10 cellular contexts compared by ENCODE assay signal in the genomic region with DNA sequence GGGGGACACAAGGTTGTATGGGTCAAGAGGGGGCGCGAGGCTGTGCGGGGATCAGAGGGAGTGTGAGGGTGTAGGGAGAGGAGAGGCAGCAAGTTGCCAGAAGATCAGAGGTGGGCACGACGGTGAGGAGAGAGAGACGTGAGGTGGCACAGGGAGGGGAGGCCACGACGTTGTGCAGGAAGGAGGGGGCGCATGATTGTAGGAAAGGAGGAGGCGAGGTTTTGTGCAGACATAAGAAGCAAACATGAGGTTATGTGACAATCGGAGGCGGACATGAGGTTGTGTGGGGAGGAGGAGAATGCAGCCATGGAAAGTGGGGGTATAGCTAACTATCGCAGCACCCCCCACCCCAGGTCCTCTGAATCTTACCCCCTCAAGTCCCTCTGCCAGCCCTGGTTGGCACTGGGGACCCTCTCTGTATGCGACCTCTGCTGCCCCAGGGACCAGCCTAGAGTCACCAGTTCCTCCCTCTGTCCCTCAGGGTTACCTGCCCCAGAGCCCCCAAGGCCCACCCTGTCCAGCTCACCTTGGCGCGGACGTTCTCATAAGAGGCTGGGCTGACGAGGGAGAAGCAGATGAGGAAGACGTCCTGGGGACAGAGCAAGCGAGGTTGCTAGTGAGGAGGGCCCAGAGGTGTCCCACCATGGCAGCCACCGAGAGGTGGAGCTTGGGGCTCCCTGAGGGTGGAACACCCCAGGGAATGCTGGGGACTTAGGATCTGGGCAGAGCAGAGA. TPM values are rescaled to one million over a fixed set of nuclear protein-coding genes. Genes with fewer than 3 reads are reported as not detected.
DNase-seq lines count a peak whose midpoint lies in the region; ATAC-seq and TF ChIP-seq lines count a peak whose summit lies in the region.
"Had no signal": no experiment of that assay in that cellular context is flagged by ENCODE, and none has a peak within 500 bp of the region (broad histone marks: within the 10 kb centered on the region; RNA-seq: fewer than 3 reads in every experiment).

No MANE protein-coding gene starts in this region.

- TF ChIP-seq CTCF in chondrocyte (IDR thresholded peaks at IDR 0.05) (no peak), WERI-Rb-1 (IDR thresholded peaks at IDR 0.05; ENCODE audit: low read depth, low read length) (no peak)

- H3K9me3 ChIP-seq in WERI-Rb-1 (ENCODE audit: severe bottlenecking), result no peaks in the 10 kb centered on the region
- H3K9me3 ChIP-seq: testis had no signal

- H3K36me3 Mint-ChIP-seq in IgD-negative memory B cell (peaks cover 4% of the 10 kb centered on the region), chondrocyte (ENCODE audit: low read depth) (no peaks in the 10 kb centered on the region)
- peaks cover 76% of the 10 kb centered on the region for H3K36me3 Mint-ChIP-seq in activated CD4-positive, alpha-beta memory T cell treated with anti-CD3 and anti-CD28 coated beads for 36 hours

- H3K27me3 ChIP-seq in WERI-Rb-1 (ENCODE audit: insufficient read depth, low read depth, severe bottlenecking), result no peaks in the 10 kb centered on the region
- H3K27me3 ChIP-seq: testis had no signal

- H3K36me3 ChIP-seq in WERI-Rb-1, result no peaks in the 10 kb centered on the region

- H3K27ac ChIP-seq in WERI-Rb-1, result no peak overlapping the region

- H3K27me3 Mint-ChIP-seq in IgD-negative memory B cell, result no peaks in the 10 kb centered on the region
- no peaks in the 10 kb centered on the region for H3K27me3 Mint-ChIP-seq in activated CD4-positive, alpha-beta memory T cell treated with anti-CD3 and anti-CD28 coated beads for 36 hours
- H3K27me3 Mint-ChIP-seq in chondrocyte (ENCODE audit: low read depth), result peaks cover 20% of the 10 kb centered on the region

- intact Hi-C loops in activated CD4-positive, alpha-beta memory T cell treated with anti-CD3 and anti-CD28 coated beads for 36 hours (cut with micrococcal nuclease), result loop anchor here (2.0 kb wide), 2 partner anchors 29 to 69 kb away; no protein-coding TSS in a partner anchor

- H3K27ac Mint-ChIP-seq in IgD-negative memory B cell, result peak overlapping the region; percentile 19 to 96 (median 74)
- peak overlapping the region; percentile 98 for H3K27ac Mint-ChIP-seq in activated CD4-positive, alpha-beta memory T cell treated with anti-CD3 and anti-CD28 coated beads for 36 hours
- no peak overlapping the region for H3K27ac Mint-ChIP-seq in chondrocyte (ENCODE audit: unreplicated experiment)

- ATAC-seq in GM18511 (IDR thresholded peaks at IDR 0.05; ENCODE audit: unreplicated experiment) (no peak), GM18873 (IDR thresholded peaks at IDR 0.05; ENCODE audit: low FRiP score, unreplicated experiment) (no peak)

- CTCF ChIA-PET in activated CD4-positive, alpha-beta memory T cell treated with anti-CD3 and anti-CD28 coated beads for 36 hours (lab: Charles Lee), result interaction anchor here (0.9 to 6.1 kb wide), 4 partner anchors 11 to 215 kb away, joined by 3 to 56 read pairs (median 12); a partner anchor contains a TSS

- DNase-seq in activated CD4-positive, alpha-beta memory T cell treated with anti-CD3 and anti-CD28 coated beads for 36 hours, result peak; percentile 79
- DNase-seq in chondrocyte (ENCODE audit: low spot score) (peak; percentile 80), WERI-Rb-1 (no peak), NCI-H1105 treated with DMSO at 0.1 percent for 48 hours (lab: John Stamatoyannopoulos, UW) (no peak)
- peak; percentile 75 for DNase-seq in stimulated activated CD8-positive, alpha-beta memory T cell treated with anti-CD3 and anti-CD28 coated beads, Interleukin-4, amount 100 ng/mL, for 48 hours
- DNase-seq: NCI-H524 had no signal

- H3K9me3 Mint-ChIP-seq in IgD-negative memory B cell (no peaks in the 10 kb centered on the region), chondrocyte (ENCODE audit: low read depth) (no peaks in the 10 kb centered on the region)
- H3K9me3 Mint-ChIP-seq in activated CD4-positive, alpha-beta memory T cell treated with anti-CD3 and anti-CD28 coated beads for 36 hours, result no peaks in the 10 kb centered on the region

- POLR2A ChIA-PET in activated CD4-positive, alpha-beta memory T cell treated with anti-CD3 and anti-CD28 coated beads for 36 hours (lab: Charles Lee), result interaction anchor here (0.9 to 7.5 kb wide), 4 partner anchors 10 to 152 kb away, joined by 3 to 191 read pairs (median 8); a partner anchor contains a TSS

- H3K4me3 Mint-ChIP-seq in IgD-negative memory B cell (peak overlapping the region; percentile 47 to 85 (median 67)), chondrocyte (ENCODE audit: unreplicated experiment) (no peak overlapping the region)
- H3K4me3 Mint-ChIP-seq in activated CD4-positive, alpha-beta memory T cell treated with anti-CD3 and anti-CD28 coated beads for 36 hours, result peak overlapping the region; percentile 67

- H3K4me1 Mint-ChIP-seq in IgD-negative memory B cell, result peaks cover 29 to 78% (median 63%) of the 10 kb centered on the region in 3 donors
- H3K4me1 Mint-ChIP-seq in activated CD4-positive, alpha-beta memory T cell treated with anti-CD3 and anti-CD28 coated beads for 36 hours (ENCODE audit: low read depth), result peaks cover 90% of the 10 kb centered on the region
- peaks cover 27% of the 10 kb centered on the region for H3K4me1 Mint-ChIP-seq in chondrocyte (ENCODE audit: low read depth)

- no peak overlapping the region for H3K4me3 ChIP-seq in WERI-Rb-1 (ENCODE audit: low read depth, low read length)
- H3K4me3 ChIP-seq: testis had no signal

RNA-seq across cellular contexts. Expression of a gene that starts 12.5 kb away (rescaled TPM):
- 1,067 TPM for polyA plus RNA-seq in IgD-negative memory B cell
- total RNA-seq in activated CD4-positive, alpha-beta memory T cell treated with anti-CD3 and anti-CD28 coated beads for 36 hours, result 100 to 1,000 TPM; 714 to 727 TPM
- 0.20 TPM in 1 of 3 replicates, not detected in the others for total RNA-seq in chondrocyte

RNA-seq across cellular contexts. Expression of a gene that starts 19.3 kb away (rescaled TPM):
- 0.95 TPM for polyA plus RNA-seq in IgD-negative memory B cell
- 1 to 10 TPM; 8.5 to 9.3 TPM for total RNA-seq in activated CD4-positive, alpha-beta memory T cell treated with anti-CD3 and anti-CD28 coated beads for 36 hours
- total RNA-seq in chondrocyte, result not detected in 3 replicates

RNA-seq across cellular contexts. Expression of a gene that starts 43.5 kb away (rescaled TPM):
- 1.0 TPM for polyA plus RNA-seq in IgD-negative memory B cell
- total RNA-seq in activated CD4-positive, alpha-beta memory T cell treated with anti-CD3 and anti-CD28 coated beads for 36 hours, result 10 to 100 TPM; 11.1 to 13.0 TPM
- total RNA-seq in chondrocyte, result 11.3 to 27.7 TPM (median 14.6 TPM) in 3 replicates

RNA-seq across cellular contexts. Expression of a gene that starts 50.7 kb away (rescaled TPM):
- polyA plus RNA-seq in IgD-negative memory B cell, result 70.8 TPM
- total RNA-seq in activated CD4-positive, alpha-beta memory T cell treated with anti-CD3 and anti-CD28 coated beads for 36 hours, result 10 to 100 TPM; 58.7 to 60.5 TPM
- not detected in 3 replicates for total RNA-seq in chondrocyte

Comparison
In these comparisons a context has a peak if more than half of its experiments do, and no peak if none do; other contexts are left out.
1. DNase-seq: peak in activated CD4-positive, alpha-beta memory T cell treated with anti-CD3 and anti-CD28 coated beads for 36 hours (single experiment), chondrocyte (single experiment) and stimulated activated CD8-positive, alpha-beta memory T cell treated with anti-CD3 and anti-CD28 coated beads, Interleukin-4, amount 100 ng/mL, for 48 hours (single experiment); none in WERI-Rb-1 (single experiment) and NCI-H1105 treated with DMSO at 0.1 percent for 48 hours (single experiment).
2. RNA of a gene that starts 12.5 kb away (total RNA-seq): 714 to 727 TPM in activated CD4-positive, alpha-beta memory T cell treated with anti-CD3 and anti-CD28 coated beads for 36 hours; 0.20 TPM in chondrocyte; every median in the first group is over 100 times any median in the second.